In the genomic region with DNA sequence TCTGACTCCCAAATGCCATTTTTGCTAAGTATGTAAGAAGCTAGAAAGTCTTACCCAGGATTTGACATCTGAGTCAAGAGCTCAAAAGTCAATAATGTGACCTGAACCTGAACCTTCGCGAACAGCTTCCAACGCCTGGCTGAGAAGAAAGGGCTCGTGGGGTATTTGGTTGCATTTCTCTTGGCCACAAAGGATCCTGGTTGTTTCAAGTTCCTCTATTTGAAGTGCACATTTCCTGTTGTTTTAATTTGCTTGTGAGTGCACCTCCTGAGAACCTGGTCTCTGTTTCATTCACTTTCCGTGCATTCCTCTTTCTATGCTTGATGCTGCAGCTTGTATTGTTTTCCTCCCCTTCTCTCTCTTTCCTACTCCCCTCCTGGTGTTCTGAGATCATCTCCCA, we compare ENCODE assay signal across 8 cellular contexts.
DNase-seq lines count a peak whose midpoint lies in the region; ATAC-seq, FAIRE-seq and TF ChIP-seq lines count a peak whose summit lies in the region.

No MANE protein-coding gene starts in this region.

- BruUV-seq in A673 (replicated peaks; lab: Mats Ljungman, UMichigan), result no TSS peak

- no peak overlapping the region for H3K27ac ChIP-seq in keratinocyte (ENCODE audit: control insufficient read depth, insufficient read depth, low read length)
- H3K27ac ChIP-seq in esophagus muscularis mucosa (replicated peaks in 1 of 4), result no peak overlapping the region
- no peak overlapping the region for H3K27ac ChIP-seq in A673 (ENCODE audit: low read depth, low read length, poor library complexity, severe bottlenecking)

- POLR2A ChIA-PET in A673 (lab: Charles Lee; ENCODE audit: low non-redundant PET), result no interaction called here

- TF ChIP-seq POLR2A in esophagus muscularis mucosa (IDR thresholded peaks at IDR 0.05; ENCODE audit: low read depth), result no peak

- peaks cover 32% of the 10 kb centered on the region for H3K4me1 ChIP-seq in keratinocyte (ENCODE audit: control insufficient read depth, extremely low read depth, insufficient read depth, low read length)
- H3K4me1 ChIP-seq in esophagus muscularis mucosa, result no peaks in the 10 kb centered on the region
- H3K4me1 ChIP-seq in A673 (ENCODE audit: insufficient read depth, low read length, poor library complexity, severe bottlenecking), result no peaks in the 10 kb centered on the region

- DNase-seq in NCI-H1436 (lab: John Stamatoyannopoulos, UW) (peak; percentile 47), keratinocyte (ENCODE audit: low read depth, low spot score) (no peak), GM03348 (ENCODE audit: low spot score) (no peak), esophagus muscularis mucosa (ENCODE audit: extremely low spot score) (no peak), inferior parietal cortex (ENCODE audit: extremely low spot score) (no peak), A673 (ENCODE audit: low spot score) (no peak)

- peak; percentile 51 for FAIRE-seq in keratinocyte (lab: Jason Lieb, UNC)

- intact Hi-C loops in esophagus muscularis mucosa (cut with DNase I), result no loop called here
- intact Hi-C loops in A673 (cut with micrococcal nuclease; ENCODE audit: unreplicated experiment), result no loop called here

- H3K79me2 ChIP-seq in keratinocyte (ENCODE audit: control insufficient read depth, insufficient read depth, low read length), result no peaks in the 10 kb centered on the region

- ATAC-seq in GM18907 (IDR thresholded peaks at IDR 0.05; ENCODE audit: unreplicated experiment) (peak; percentile 90), HG02763 (IDR thresholded peaks at IDR 0.05; ENCODE audit: unreplicated experiment) (peak; percentile 84)

- H3K9me1 ChIP-seq in keratinocyte (ENCODE audit: control insufficient read depth, extremely low read depth, insufficient read depth, low read length), result no peaks in the 10 kb centered on the region

- H3K36me3 ChIP-seq in keratinocyte (ENCODE audit: control insufficient read depth in 2 of 2, extremely low read depth in 1 of 2, insufficient read depth in 2 of 2, low read length in 2 of 2), result no peaks in the 10 kb centered on the region
- no peaks in the 10 kb centered on the region for H3K36me3 ChIP-seq in esophagus muscularis mucosa
- H3K36me3 ChIP-seq in A673 (ENCODE audit: insufficient read depth, low read length, poor library complexity, severe bottlenecking), result no peaks in the 10 kb centered on the region

- no peak for TF ChIP-seq EP300 in esophagus muscularis mucosa (IDR thresholded peaks at IDR 0.05)

- H4K20me1 ChIP-seq in keratinocyte (ENCODE audit: control insufficient read depth, extremely low read depth, insufficient read depth, low read length), result no peaks in the 10 kb centered on the region

- CTCF ChIA-PET in A673 (lab: Charles Lee), result no interaction called here

- H3K27me3 ChIP-seq in keratinocyte (ENCODE audit: control insufficient read depth, extremely low read depth, insufficient read depth, low read length) (no peaks in the 10 kb centered on the region), esophagus muscularis mucosa (peaks cover 0 to 18% (median 0%) of the 10 kb centered on the region in 4 donors), A673 (replicated peaks; ENCODE audit: insufficient read depth, low read depth, low read length, poor library complexity) (peaks cover 28% of the 10 kb centered on the region)

- 31% methylated on average over 5 of the region's 5 CpGs for WGBS in esophagus muscularis mucosa

- no peak overlapping the region for H3K9ac ChIP-seq in keratinocyte (ENCODE audit: control insufficient read depth, extremely low read depth, insufficient read depth, low read length)

- H3K4me2 ChIP-seq in keratinocyte (ENCODE audit: control insufficient read depth, extremely low read depth, insufficient read depth, low read depth, low read length), result no peak overlapping the region

- H2AFZ ChIP-seq in keratinocyte (ENCODE audit: control insufficient read depth, low read length), result no peak overlapping the region

- H3K4me3 ChIP-seq in keratinocyte (ENCODE audit: control insufficient read depth in 2 of 3, extremely low read depth in 1 of 3, insufficient read depth in 2 of 3, low read depth in 1 of 3, low read length in 3 of 3), result no peak overlapping the region
- no peak overlapping the region for H3K4me3 ChIP-seq in esophagus muscularis mucosa
- H3K4me3 ChIP-seq in A673 (ENCODE audit: low read depth, low read length, poor library complexity, severe bottlenecking), result no peak overlapping the region

- H3K9me3 ChIP-seq in keratinocyte (ENCODE audit: control insufficient read depth, low read depth, low read length) (no peaks in the 10 kb centered on the region), esophagus muscularis mucosa (no peaks in the 10 kb centered on the region), A673 (ENCODE audit: low read depth, low read length, poor library complexity, severe bottlenecking) (no peaks in the 10 kb centered on the region)

- no peak for TF ChIP-seq CTCF in keratinocyte (optimal IDR thresholded peaks at IDR 0.05 in 1 of 3, IDR thresholded peaks at IDR 0.05 in 1 of 3, conservative IDR thresholded peaks at IDR 0.05 in 1 of 3; ENCODE audit: extremely low read depth in 1 of 3, insufficient read depth in 2 of 3, low read length in 3 of 3)
- TF ChIP-seq CTCF in esophagus muscularis mucosa (IDR thresholded peaks at IDR 0.05), result no peak
- no peak for TF ChIP-seq CTCF in A673 (conservative IDR thresholded peaks at IDR 0.05; ENCODE audit: low read depth, low read length)

- dilution Hi-C loops in keratinocyte (cut with MboI; ENCODE audit: extremely low pct_ligation_motif_present, low sequenced_read_pairs), result no loop called here
